20 cellular contexts compared by ENCODE assay signal in genomic region chr2:99977947-99978346, GRCh38.
"Had no signal": no experiment of that assay in that cellular context is flagged by ENCODE, and none has a peak within 500 bp of the region (broad histone marks: within the 10 kb centered on the region; RNA-seq: fewer than 3 reads in every experiment).

No MANE protein-coding gene starts in this region.

- H3K4me1 Mint-ChIP-seq: endodermal cell had no signal

- H3K27me3 ChIP-seq: upper lobe of left lung had no signal

- H3K4me1 ChIP-seq: left ventricle myocardium inferior, prostate gland, upper lobe of left lung had no signal

- H3K9me3 ChIP-seq: left ventricle myocardium inferior, prostate gland, upper lobe of left lung had no signal

- H3K27me3 Mint-ChIP-seq: natural killer cell treated with Interleukin-12 subunit alpha and Interleukin-12 subunit beta and Interleukin-15 and Interleukin-18, amount 100 ng/mL, for 72 hours; stimulated activated naive CD8-positive, alpha-beta T cell treated with anti-CD3 and anti-CD28 coated beads, Interleukin-15, Interleukin-2, amounts not matched to agents 100 ng/mL and 50 ng/mL, for 24 hours; T-helper 17 cell had no signal

- H3K27ac ChIP-seq: left ventricle myocardium inferior, prostate gland, skin epidermis, upper lobe of left lung had no signal

- H3K27ac Mint-ChIP-seq: endodermal cell; natural killer cell treated with Interleukin-12 subunit alpha and Interleukin-12 subunit beta and Interleukin-15 and Interleukin-18, amount 100 ng/mL, for 72 hours; stimulated activated naive CD8-positive, alpha-beta T cell treated with anti-CD3 and anti-CD28 coated beads, Interleukin-15, Interleukin-2, amounts not matched to agents 100 ng/mL and 50 ng/mL, for 24 hours; T-helper 17 cell; WTC11 had no signal

- FAIRE-seq: kidney had no signal

- H3K9me3 Mint-ChIP-seq: natural killer cell treated with Interleukin-12 subunit alpha and Interleukin-12 subunit beta and Interleukin-15 and Interleukin-18, amount 100 ng/mL, for 72 hours had no signal

- H3K36me3 Mint-ChIP-seq: natural killer cell treated with Interleukin-12 subunit alpha and Interleukin-12 subunit beta and Interleukin-15 and Interleukin-18, amount 100 ng/mL, for 72 hours; WTC11 had no signal

- H3K36me3 ChIP-seq: left ventricle myocardium inferior, prostate gland, upper lobe of left lung had no signal

- H3K4me3 ChIP-seq: left ventricle myocardium inferior, prostate gland, skin epidermis, upper lobe of left lung had no signal

- ATAC-seq: natural killer cell treated with Interleukin-12 subunit alpha and Interleukin-12 subunit beta and Interleukin-15 and Interleukin-18, amount 100 ng/mL, for 72 hours; right cardiac atrium; T-helper 17 cell; WTC11 had no signal

- H3K4me3 Mint-ChIP-seq: endodermal cell; natural killer cell treated with Interleukin-12 subunit alpha and Interleukin-12 subunit beta and Interleukin-15 and Interleukin-18, amount 100 ng/mL, for 72 hours; stimulated activated naive CD8-positive, alpha-beta T cell treated with anti-CD3 and anti-CD28 coated beads, Interleukin-15, Interleukin-2, amounts not matched to agents 100 ng/mL and 50 ng/mL, for 24 hours; T-helper 17 cell; WTC11 had no signal

- DNase-seq: activated CD4-positive, alpha-beta T cell treated with anti-CD3 and anti-CD28 coated beads for 48 hours; activated CD8-positive, alpha-beta memory T cell treated with anti-CD3 and anti-CD28 coated beads for 24 hours; activated naive CD4-positive, alpha-beta T cell treated with Interleukin-2 at 50 U/mL for 16 hours; anterior cingulate cortex; endodermal cell; hippocampal formation; kidney; left ventricle myocardium inferior; mesendoderm; nucleus accumbens; right cardiac atrium; stimulated activated CD4-positive, alpha-beta T cell treated with anti-CD3 and anti-CD28 coated beads, Interleukin-4, amount 100 ng/mL, for 4 hours; stimulated activated CD8-positive, alpha-beta memory T cell treated with anti-CD3 and anti-CD28 coated beads, Interleukin-4, amount 100 ng/mL, for 48 hours; T-helper 17 cell; upper lobe of left lung had no signal
